In genomic region chr9:79195904-79196303, GRCh38 we compare ENCODE assay signal across 20 cellular contexts.
DNase-seq lines count a peak whose midpoint lies in the region; ATAC-seq, FAIRE-seq and TF ChIP-seq lines count a peak whose summit lies in the region.
"Had no signal": no experiment of that assay in that cellular context is flagged by ENCODE, and none has a peak within 500 bp of the region (broad histone marks: within the 10 kb centered on the region; RNA-seq: fewer than 3 reads in every experiment).

No MANE protein-coding gene starts in this region.

- intact Hi-C loops in Right ventricle myocardium superior (cut with DNase I) (no loop called here), cardiac septum (cut with DNase I) (no loop called here)

- DNase-seq in Right ventricle myocardium superior (no peak), cardiac septum (ENCODE audit: low spot score) (no peak), amniotic stem cell (lab: John Stamatoyannopoulos, UW) (peak; percentile 35), foreskin fibroblast (peak; percentile 76 to 88), stromal cell of bone marrow (ENCODE audit: low read depth) (peak; percentile 79), coronary artery (ENCODE audit: low spot score) (no peak), D721Med (ENCODE audit: insufficient read length, low spot score) (no peak), GM19238 (ENCODE audit: insufficient read length, low spot score) (no peak)
- DNase-seq: activated CD4-positive, alpha-beta T cell treated with anti-CD3 and anti-CD28 coated beads for 1 hour; effector CD4-positive, alpha-beta T cell; GDM1; Kasumi-1; NCI-H1436 treated with DMSO at 0.1 percent for 48 hours; NCI-H2227 treated with DMSO at 0.1 percent for 48 hours; nucleus accumbens; stimulated activated naive CD4-positive, alpha-beta T cell; T-helper 2 cell; upper lobe of right lung had no signal

- H3K4me3 ChIP-seq in foreskin fibroblast (ENCODE audit: low read depth in 1 of 2, low read length in 2 of 2) (no peak overlapping the region), coronary artery (no peak overlapping the region)
- H3K4me3 ChIP-seq: upper lobe of right lung had no signal

- H3K27ac ChIP-seq in coronary artery = no peak overlapping the region
- H3K27ac ChIP-seq: RWPE1, upper lobe of right lung had no signal

- peak; percentile 83 for ATAC-seq in Right ventricle myocardium superior (ENCODE audit: poor library complexity)
- ATAC-seq: upper lobe of right lung had no signal

- FAIRE-seq in D721Med (lab: Jason Lieb, UNC) = no peak
- FAIRE-seq: A204.1 had no signal

- TF ChIP-seq CTCF in foreskin fibroblast (IDR thresholded peaks at IDR 0.05; ENCODE audit: low read depth, low read length) (no peak), coronary artery (IDR thresholded peaks at IDR 0.05) (no peak), D721Med (IDR thresholded peaks at IDR 0.05; ENCODE audit: insufficient read depth, missing control alignments) (no peak)

Comparison
In these comparisons a context has a peak if more than half of its experiments do, and no peak if none do; other contexts are left out.
1. DNase-seq: peak in amniotic stem cell (single experiment), foreskin fibroblast (2 of 2) and stromal cell of bone marrow (single experiment); none in Right ventricle myocardium superior (single experiment), cardiac septum (single experiment), coronary artery (single experiment), D721Med (single experiment) and GM19238 (single experiment).